ENCODE assay signal across 1 cellular context in the genomic region with DNA sequence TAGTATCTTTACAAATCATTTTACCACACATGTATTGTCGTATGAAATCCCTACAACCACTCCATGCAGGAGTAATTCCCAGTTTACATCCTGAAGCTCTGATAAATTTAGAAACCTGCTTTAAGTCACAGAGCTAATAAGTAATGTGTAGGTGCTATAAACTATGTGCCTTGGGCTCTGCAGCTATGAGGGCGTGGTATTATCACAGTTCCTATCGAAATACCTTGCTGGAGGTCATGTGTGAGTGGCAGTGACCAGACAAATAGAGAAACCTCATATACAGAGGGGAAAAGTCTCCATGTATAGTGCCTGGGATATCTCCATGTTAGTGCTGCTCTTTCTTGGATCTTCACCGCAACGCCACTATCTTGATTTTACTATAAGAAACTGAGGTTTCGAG.
TF ChIP-seq lines count a peak whose summit lies in the region.

No MANE protein-coding gene starts in this region.

TF ChIP-seq in HEK293, 187 proteins besides CTCF, POLR2A, EP300 and RAD21 (continued from another document):
- TF ChIP-seq, protein P1, sequence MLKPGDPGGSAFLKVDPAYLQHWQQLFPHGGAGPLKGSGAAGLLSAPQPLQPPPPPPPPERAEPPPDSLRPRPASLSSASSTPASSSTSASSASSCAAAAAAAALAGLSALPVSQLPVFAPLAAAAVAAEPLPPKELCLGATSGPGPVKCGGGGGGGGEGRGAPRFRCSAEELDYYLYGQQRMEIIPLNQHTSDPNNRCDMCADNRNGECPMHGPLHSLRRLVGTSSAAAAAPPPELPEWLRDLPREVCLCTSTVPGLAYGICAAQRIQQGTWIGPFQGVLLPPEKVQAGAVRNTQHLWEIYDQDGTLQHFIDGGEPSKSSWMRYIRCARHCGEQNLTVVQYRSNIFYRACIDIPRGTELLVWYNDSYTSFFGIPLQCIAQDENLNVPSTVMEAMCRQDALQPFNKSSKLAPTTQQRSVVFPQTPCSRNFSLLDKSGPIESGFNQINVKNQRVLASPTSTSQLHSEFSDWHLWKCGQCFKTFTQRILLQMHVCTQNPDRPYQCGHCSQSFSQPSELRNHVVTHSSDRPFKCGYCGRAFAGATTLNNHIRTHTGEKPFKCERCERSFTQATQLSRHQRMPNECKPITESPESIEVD (tag by site-specific recombination; IDR thresholded peaks at IDR 0.05): no peak
- no peak for TF ChIP-seq ZNF274 (IDR thresholded peaks at IDR 0.05; ENCODE audit: low read length)
- no peak for TF ChIP-seq ZNF274 (tag by site-specific recombination; IDR thresholded peaks at IDR 0.05; ENCODE audit: borderline replicate concordance)
- no peak for TF ChIP-seq ZNF544 (tag by site-specific recombination; IDR thresholded peaks at IDR 0.05)
- TF ChIP-seq, protein P2, sequence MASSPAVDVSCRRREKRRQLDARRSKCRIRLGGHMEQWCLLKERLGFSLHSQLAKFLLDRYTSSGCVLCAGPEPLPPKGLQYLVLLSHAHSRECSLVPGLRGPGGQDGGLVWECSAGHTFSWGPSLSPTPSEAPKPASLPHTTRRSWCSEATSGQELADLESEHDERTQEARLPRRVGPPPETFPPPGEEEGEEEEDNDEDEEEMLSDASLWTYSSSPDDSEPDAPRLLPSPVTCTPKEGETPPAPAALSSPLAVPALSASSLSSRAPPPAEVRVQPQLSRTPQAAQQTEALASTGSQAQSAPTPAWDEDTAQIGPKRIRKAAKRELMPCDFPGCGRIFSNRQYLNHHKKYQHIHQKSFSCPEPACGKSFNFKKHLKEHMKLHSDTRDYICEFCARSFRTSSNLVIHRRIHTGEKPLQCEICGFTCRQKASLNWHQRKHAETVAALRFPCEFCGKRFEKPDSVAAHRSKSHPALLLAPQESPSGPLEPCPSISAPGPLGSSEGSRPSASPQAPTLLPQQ (tag by site-specific recombination; IDR thresholded peaks at IDR 0.05): no peak
- TF ChIP-seq ZNF138 (tag by site-specific recombination; IDR thresholded peaks at IDR 0.05; ENCODE audit: borderline replicate concordance): no peak
